Comparison of ENCODE assay signal across 27 cellular contexts in the genomic region with DNA sequence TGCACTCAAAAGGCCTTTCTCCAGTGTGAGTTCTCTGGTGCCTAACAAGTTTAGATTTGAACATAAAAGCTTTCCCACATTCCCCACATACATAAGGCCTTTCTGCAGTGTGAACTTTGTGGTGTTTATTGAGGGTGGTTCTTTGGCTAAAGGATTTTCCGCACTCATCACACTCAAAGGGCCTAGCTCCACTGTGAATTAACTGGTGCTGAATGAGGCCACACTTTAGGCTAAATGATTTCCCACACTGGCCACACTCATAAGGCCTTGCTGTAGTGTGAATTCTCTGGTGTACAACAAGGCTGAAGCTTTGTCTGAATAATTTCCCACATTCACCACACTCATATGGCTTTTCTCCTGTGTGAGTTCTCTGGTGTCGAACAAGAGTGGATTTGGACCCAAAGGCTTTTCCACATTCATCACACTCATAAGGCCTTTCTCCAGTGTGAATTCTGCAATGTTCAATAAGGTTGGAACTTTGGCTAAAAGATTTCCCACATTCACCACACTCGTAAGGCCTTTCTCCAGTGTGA. TPM values are rescaled to one million over a fixed set of nuclear protein-coding genes. Genes with fewer than 3 reads are reported as not detected.
DNase-seq lines count a peak whose midpoint lies in the region; ATAC-seq, FAIRE-seq and TF ChIP-seq lines count a peak whose summit lies in the region.
"Had no signal": no experiment of that assay in that cellular context is flagged by ENCODE, and none has a peak within 500 bp of the region (broad histone marks: within the 10 kb centered on the region; RNA-seq: fewer than 3 reads in every experiment).

No MANE protein-coding gene starts in this region.

- H3K4me3 Mint-ChIP-seq in CD8-positive, alpha-beta T cell: no peak overlapping the region
- H3K4me3 Mint-ChIP-seq in naive thymus-derived CD4-positive, alpha-beta T cell: no peak overlapping the region
- H3K4me3 Mint-ChIP-seq: CD14-positive monocyte, GM23338 had no signal

- H3K36me3 ChIP-seq in CD8-positive, alpha-beta T cell (ENCODE audit: insufficient read depth, low read length): peaks cover 42% of the 10 kb centered on the region
- H3K36me3 ChIP-seq in GM12878 (ENCODE audit: control insufficient read depth in 2 of 2, insufficient read depth in 2 of 2, low read length in 1 of 2): peaks cover 2 to 24% of the 10 kb centered on the region in 2 experiments
- H3K36me3 ChIP-seq in naive thymus-derived CD4-positive, alpha-beta T cell (ENCODE audit: control insufficient read depth in 2 of 3, insufficient read depth in 3 of 3, low read length in 3 of 3): peaks cover 20 to 59% (median 40%) of the 10 kb centered on the region in 3 experiments

- POLR2A ChIA-PET in CD8-positive, alpha-beta T cell (lab: Charles Lee): no interaction called here
- POLR2A ChIA-PET in GM12878 (lab: Charles Lee): no interaction called here
- POLR2A ChIA-PET in naive thymus-derived CD4-positive, alpha-beta T cell (lab: Charles Lee): interaction anchor here (0.6 to 1.3 kb wide), 3 partner anchors 14 to 137 kb away, joined by 3 read pairs; a partner anchor contains a TSS

- no peak for TF ChIP-seq RAD21 in GM12878 (IDR thresholded peaks at IDR 0.05; ENCODE audit: insufficient read depth, low read depth, low read length)

- no peak overlapping the region for H2AFZ ChIP-seq in GM12878 (ENCODE audit: control insufficient read depth, low read depth, low read length)
- H2AFZ ChIP-seq: GM23338 had no signal

- H3K27ac ChIP-seq in CD8-positive, alpha-beta T cell (ENCODE audit: low read depth, low read length): no peak overlapping the region
- H3K27ac ChIP-seq in GM12878 (ENCODE audit: control insufficient read depth, insufficient read depth) (no peak overlapping the region), caudate nucleus (ENCODE audit: low read depth, low read length) (no peak overlapping the region)
- no peak overlapping the region for H3K27ac ChIP-seq in naive thymus-derived CD4-positive, alpha-beta T cell (ENCODE audit: low read depth, low read length)
- H3K27ac ChIP-seq: A549, HL-60, SJSA1 had no signal

- CTCF ChIA-PET in CD8-positive, alpha-beta T cell (lab: Charles Lee): interaction anchor here (0.6 kb wide), 1 partner anchor 166 kb away, joined by 3 read pairs; no protein-coding TSS in a partner anchor
- CTCF ChIA-PET in GM12878 (lab: Yijun Ruan, JAX): no interaction called here
- CTCF ChIA-PET in naive thymus-derived CD4-positive, alpha-beta T cell (lab: Charles Lee): no interaction called here

- no peak for TF ChIP-seq POLR2A in GM12878 (IDR thresholded peaks at IDR 0.05; ENCODE audit: low read depth, low read length)

- H3K4me2 ChIP-seq in GM12878 (ENCODE audit: control insufficient read depth, insufficient read depth): no peak overlapping the region
- H3K4me2 ChIP-seq: A549, GM23338 had no signal

- in situ Hi-C loops in GM12878 (cut with MboI) (no loop called here), G401 (cut with HindIII; ENCODE audit: low sequenced_read_pairs) (no loop called here)

- peaks cover 11% of the 10 kb centered on the region for H3K4me1 Mint-ChIP-seq in CD8-positive, alpha-beta T cell (ENCODE audit: low read depth)
- peaks cover 6 to 16% (median 13%) of the 10 kb centered on the region in 7 donors for H3K4me1 Mint-ChIP-seq in naive thymus-derived CD4-positive, alpha-beta T cell

- TF ChIP-seq CTCF in CD8-positive, alpha-beta T cell (IDR thresholded peaks at IDR 0.05): no peak
- no peak for TF ChIP-seq CTCF in GM12878 (IDR thresholded peaks at IDR 0.05 in 2 of 3, conservative IDR thresholded peaks at IDR 0.05 in 1 of 3; ENCODE audit: control insufficient read depth in 2 of 3, extremely low read depth in 1 of 3, insufficient read depth in 1 of 3, low read depth in 3 of 3, low read length in 3 of 3)

- peaks cover 2% of the 10 kb centered on the region for H3K4me1 ChIP-seq in CD8-positive, alpha-beta T cell (ENCODE audit: insufficient read depth, low read length)
- H3K4me1 ChIP-seq in GM12878 (ENCODE audit: control insufficient read depth, insufficient read depth, low read length): no peaks in the 10 kb centered on the region
- no peaks in the 10 kb centered on the region for H3K4me1 ChIP-seq in naive thymus-derived CD4-positive, alpha-beta T cell (ENCODE audit: control insufficient read depth in 2 of 2, insufficient read depth in 2 of 2, low read length in 2 of 2)
- H3K4me1 ChIP-seq: A549, HAP-1, SJSA1 had no signal

- no peak for DNase-seq in CD8-positive, alpha-beta T cell
- DNase-seq in GM12878 (ENCODE audit: low read depth, low spot score) (no peak), islet precursor cell (peak; percentile 4), HT-29 (ENCODE audit: low spot score) (no peak), caudate nucleus (lab: John Stamatoyannopoulos, UW) (no peak), G401 (ENCODE audit: low spot score) (no peak)
- no peak for DNase-seq in naive thymus-derived CD4-positive, alpha-beta T cell
- DNase-seq: DMS153; DND-41; Kasumi-1; MV-4-11; NCI-H1105 treated with DMSO at 0.1 percent for 48 hours; NCI-H2029; NCI-H446 treated with DMSO at 0.1 percent for 48 hours; NCI-H526; NCI-H82; NK-92 treated with Interleukin-12 subunit alpha and Interleukin-12 subunit beta, amount 100 ng/mL, for 24 hours; PC-3 had no signal

- intact Hi-C loops in CD8-positive, alpha-beta T cell (cut with DNase I, micrococcal nuclease): loop anchor here in 1 of 2 experiments (10.0 kb wide), 1 partner anchor 432 kb away; a partner anchor contains a TSS
- intact Hi-C loops in GM12878 (cut with micrococcal nuclease; ENCODE audit: unreplicated experiment): no loop called here
- intact Hi-C loops in naive thymus-derived CD4-positive, alpha-beta T cell (cut with micrococcal nuclease): loop anchor here (10.0 kb wide), 3 partner anchors 242 to 1258 kb away; a partner anchor contains a TSS

- H3K27me3 ChIP-seq in CD8-positive, alpha-beta T cell (ENCODE audit: insufficient read depth, low read length): no peaks in the 10 kb centered on the region
- H3K27me3 ChIP-seq in GM12878 (replicated peaks in 1 of 2; ENCODE audit: control insufficient read depth in 2 of 2, insufficient read depth in 2 of 2, low read length in 1 of 2): no peaks in the 10 kb centered on the region
- no peaks in the 10 kb centered on the region for H3K27me3 ChIP-seq in naive thymus-derived CD4-positive, alpha-beta T cell (ENCODE audit: control insufficient read depth in 2 of 2, insufficient read depth in 2 of 2, low read length in 2 of 2)
- H3K27me3 ChIP-seq: SJSA1 had no signal

- H3K79me2 ChIP-seq in GM12878 (ENCODE audit: control insufficient read depth, insufficient read depth, low read length): no peaks in the 10 kb centered on the region

- H3K36me3 Mint-ChIP-seq in CD8-positive, alpha-beta T cell: peaks cover 74% of the 10 kb centered on the region
- H3K36me3 Mint-ChIP-seq in naive thymus-derived CD4-positive, alpha-beta T cell: peaks cover 53 to 72% (median 62%) of the 10 kb centered on the region in 5 donors

- no peak for ATAC-seq in CD8-positive, alpha-beta T cell
- ATAC-seq in GM12878 (no peak), GM21737 (IDR thresholded peaks at IDR 0.05; ENCODE audit: unreplicated experiment) (no peak)
- ATAC-seq in naive thymus-derived CD4-positive, alpha-beta T cell: no peak
- ATAC-seq: A549, GM23338, PC-3, Right ventricle myocardium inferior had no signal

- no peaks in the 10 kb centered on the region for H3K27me3 Mint-ChIP-seq in CD8-positive, alpha-beta T cell (ENCODE audit: low read depth)
- no peaks in the 10 kb centered on the region for H3K27me3 Mint-ChIP-seq in naive thymus-derived CD4-positive, alpha-beta T cell

- 76% methylated on average over 3 of the region's 3 CpGs for WGBS in GM12878 (ENCODE audit: insufficient coverage, insufficient replicate concordance, low lambda C conversion rate, missing lambda C conversion rate)

- H3K9ac ChIP-seq in GM12878 (ENCODE audit: control insufficient read depth, insufficient read depth, low read length): no peak overlapping the region

- no peak overlapping the region for H3K27ac Mint-ChIP-seq in CD8-positive, alpha-beta T cell
- H3K27ac Mint-ChIP-seq in naive thymus-derived CD4-positive, alpha-beta T cell: no peak overlapping the region
- H3K27ac Mint-ChIP-seq: CD14-positive monocyte, GM23338 had no signal

- H3K4me3 ChIP-seq in CD8-positive, alpha-beta T cell (ENCODE audit: low read depth, low read length): peak overlapping the region; percentile 7
- H3K4me3 ChIP-seq in GM12878: no peak overlapping the region
- H3K4me3 ChIP-seq in naive thymus-derived CD4-positive, alpha-beta T cell (ENCODE audit: low read length): peak overlapping the region; percentile 10
- H3K4me3 ChIP-seq: A549, GM23338, HAP-1, SJSA1 had no signal

- no TSS peak for BruUV-seq in GM12878 (replicated peaks; lab: Mats Ljungman, UMichigan)

- SMC1A ChIA-PET in GM12878 (lab: Charles Lee; ENCODE audit: uncharacterized antibody, unreplicated experiment): interaction anchor here (0.7 kb wide), 1 partner anchor 790 kb away, joined by 3 read pairs; a partner anchor contains a TSS

- RAD21 ChIA-PET in GM12878 (lab: Charles Lee; ENCODE audit: unreplicated experiment): no interaction called here

- no peaks in the 10 kb centered on the region for H4K20me1 ChIP-seq in GM12878 (ENCODE audit: control insufficient read depth, insufficient read depth)

- no peak for TF ChIP-seq EP300 in GM12878 (IDR thresholded peaks at IDR 0.05; ENCODE audit: borderline replicate concordance in 1 of 2, control insufficient read depth in 1 of 2, low read depth in 2 of 2, low read length in 2 of 2)

- peaks cover 59% of the 10 kb centered on the region for H3K9me3 Mint-ChIP-seq in CD8-positive, alpha-beta T cell
- H3K9me3 Mint-ChIP-seq in naive thymus-derived CD4-positive, alpha-beta T cell: peaks cover 18 to 100% (median 78%) of the 10 kb centered on the region in 11 donors

- FAIRE-seq in GM12878 (lab: Jason Lieb, UNC): no peak
- FAIRE-seq: A549 had no signal

- peaks cover 73% of the 10 kb centered on the region for H3K9me3 ChIP-seq in CD8-positive, alpha-beta T cell (ENCODE audit: low read length)
- peaks cover 67% of the 10 kb centered on the region for H3K9me3 ChIP-seq in GM12878 (replicated peaks; ENCODE audit: control insufficient read depth, insufficient read depth, low read length)
- H3K9me3 ChIP-seq in naive thymus-derived CD4-positive, alpha-beta T cell (ENCODE audit: control insufficient read depth in 2 of 3, low read length in 3 of 3): peaks cover 23 to 94% (median 61%) of the 10 kb centered on the region in 3 experiments

RNA-seq across cellular contexts. Expression of a gene that starts 6.2 kb away (rescaled TPM):
- total RNA-seq in CD8-positive, alpha-beta T cell: 1 to 10 TPM; 7.7 to 8.2 TPM
- 14.0 and 15.4 TPM in 2 replicates for total RNA-seq in GM12878 (2013; cell fraction: nucleolus; rRNA removed)
- total RNA-seq in GM12878 (2014; rRNA removed) (5.2 and 5.4 TPM in 2 replicates), GM12878 (2014; rRNA removed; fragmentation: Illumina TruSeq; extraction: Trizol) (5.1 and 5.3 TPM in 2 replicates), GM12878 (2021) (5.3 TPM in 2 replicates)
- 4.6 TPM for polyA plus RNA-seq in GM12878 (2011; ENCODE audit: low read depth)
- polyA plus RNA-seq in GM12878 (2011; rRNA removed) (3.9 TPM in 2 replicates), GM12878 (2014; fragmentation: Illumina TruSeq; extraction: Trizol) (4.1 and 5.4 TPM in 2 replicates), GM12878 (2014; fragmentation: Nextera tagmentation; extraction: Ambion mirVana) (1 to 10 TPM; 1.2 to 1.6 TPM), GM12878 (2014; rRNA removed) (3.2 and 3.9 TPM in 2 replicates), GM12878 (2016; fragmentation: Nextera tagmentation; extraction: Ambion mirVana) (1 to 10 TPM; 4.4 to 5.1 TPM)
- polyA plus RNA-seq in GM12878 (2011; cell fraction: cytosol; rRNA removed): 3.1 and 3.5 TPM in 2 replicates
- polyA plus RNA-seq in GM12878 (2011; cell fraction: nucleus; rRNA removed): 4.2 and 5.3 TPM in 2 replicates
- polyA plus RNA-seq in GM12878 (2012): 2.8 and 3.4 TPM in 2 replicates
- polyA minus RNA-seq in GM12878 (2011; rRNA and poly(A)+ RNA removed): 8.6 and 12.4 TPM in 2 replicates
- polyA minus RNA-seq in GM12878 (2011; cell fraction: cytosol; rRNA and poly(A)+ RNA removed): 1.7 and 2.8 TPM in 2 replicates
- 10.0 TPM in 2 replicates for polyA minus RNA-seq in GM12878 (2011; cell fraction: nucleus; rRNA and poly(A)+ RNA removed)
- 10 to 100 TPM in 2 of 5 experiments, 1 to 10 TPM in 3; 4.4 to 13.8 (median 5.7) TPM for total RNA-seq in naive thymus-derived CD4-positive, alpha-beta T cell
- 10 to 100 TPM in 1 of 2 donors, 1 to 10 TPM in 1; 4.9 to 10.4 TPM for polyA plus RNA-seq in naive thymus-derived CD4-positive, alpha-beta T cell
- total RNA-seq in HT-29 (2014; rRNA removed; shearing (Covaris generic)): 2.5 and 3.1 TPM in 2 replicates
- total RNA-seq in G401 (2014; rRNA removed; shearing (Covaris generic)): 9.0 and 9.4 TPM in 2 replicates

RNA-seq across cellular contexts. Expression of a gene that starts 11.5 kb away (rescaled TPM):
- 10 to 100 TPM; 10.0 to 12.8 TPM for total RNA-seq in CD8-positive, alpha-beta T cell
- total RNA-seq in GM12878 (2013; cell fraction: nucleolus; rRNA removed): 6.4 and 8.4 TPM in 2 replicates
- 3.5 and 4.6 TPM in 2 replicates for total RNA-seq in GM12878 (2014; rRNA removed)
- 3.9 and 4.7 TPM in 2 replicates for total RNA-seq in GM12878 (2014; rRNA removed; fragmentation: Illumina TruSeq; extraction: Trizol)
- 3.3 and 3.5 TPM in 2 replicates for total RNA-seq in GM12878 (2021)
- polyA plus RNA-seq in GM12878 (2011; ENCODE audit: low read depth): 3.0 TPM
- polyA plus RNA-seq in GM12878 (2011; rRNA removed): 2.4 and 3.1 TPM in 2 replicates
- 1.6 and 2.3 TPM in 2 replicates for polyA plus RNA-seq in GM12878 (2011; cell fraction: cytosol; rRNA removed)
- 2.5 and 3.2 TPM in 2 replicates for polyA plus RNA-seq in GM12878 (2011; cell fraction: nucleus; rRNA removed)
- polyA plus RNA-seq in GM12878 (2012): 2.5 and 2.7 TPM in 2 replicates
- 2.8 and 3.5 TPM in 2 replicates for polyA plus RNA-seq in GM12878 (2014; fragmentation: Illumina TruSeq; extraction: Trizol)
- polyA plus RNA-seq in GM12878 (2014; fragmentation: Nextera tagmentation; extraction: Ambion mirVana): 1 to 10 TPM in 1 of 2 experiments, under 1 TPM in 1; 0.45 to 1.1 TPM
- 2.3 TPM in 2 replicates for polyA plus RNA-seq in GM12878 (2014; rRNA removed)
- 1 to 10 TPM; 2.5 to 3.3 TPM for polyA plus RNA-seq in GM12878 (2016; fragmentation: Nextera tagmentation; extraction: Ambion mirVana)
- 4.0 and 4.2 TPM in 2 replicates for polyA minus RNA-seq in GM12878 (2011; rRNA and poly(A)+ RNA removed)
- polyA minus RNA-seq in GM12878 (2011; cell fraction: cytosol; rRNA and poly(A)+ RNA removed): 0.53 and 2.9 TPM in 2 replicates
- 3.6 and 6.4 TPM in 2 replicates for polyA minus RNA-seq in GM12878 (2011; cell fraction: nucleus; rRNA and poly(A)+ RNA removed)
- 10 to 100 TPM in 2 of 5 experiments, 1 to 10 TPM in 3; 4.8 to 14.1 (median 7.0) TPM for total RNA-seq in naive thymus-derived CD4-positive, alpha-beta T cell
- polyA plus RNA-seq in naive thymus-derived CD4-positive, alpha-beta T cell: 10 to 100 TPM in 1 of 2 donors, 1 to 10 TPM in 1; 8.7 to 13.7 TPM
- total RNA-seq in HT-29 (2014; rRNA removed; shearing (Covaris generic)): 0.23 TPM in 1 of 2 replicates, not detected in the other
- total RNA-seq in G401 (2014; rRNA removed; shearing (Covaris generic)): not detected in 2 replicates
- total RNA-seq: MCF 10A had no signal

RNA-seq across cellular contexts. Expression of a gene that starts 12.8 kb away (rescaled TPM):
- total RNA-seq in CD8-positive, alpha-beta T cell: 10 to 100 TPM; 15.4 to 17.6 TPM
- total RNA-seq in GM12878 (2013; cell fraction: nucleolus; rRNA removed): 40.3 and 48.5 TPM in 2 replicates
- total RNA-seq in GM12878 (2014; rRNA removed) (7.6 and 8.0 TPM in 2 replicates), GM12878 (2014; rRNA removed; fragmentation: Illumina TruSeq; extraction: Trizol) (7.2 and 7.6 TPM in 2 replicates), GM12878 (2021) (7.1 and 9.0 TPM in 2 replicates)
- 3.9 TPM for polyA plus RNA-seq in GM12878 (2011; ENCODE audit: low read depth)
- polyA plus RNA-seq in GM12878 (2011; rRNA removed) (14.0 and 18.5 TPM in 2 replicates), GM12878 (2014; fragmentation: Illumina TruSeq; extraction: Trizol) (7.9 and 10.9 TPM in 2 replicates), GM12878 (2014; fragmentation: Nextera tagmentation; extraction: Ambion mirVana) (1 to 10 TPM; 2.6 to 3.6 TPM), GM12878 (2014; rRNA removed) (7.2 and 8.6 TPM in 2 replicates), GM12878 (2016; fragmentation: Nextera tagmentation; extraction: Ambion mirVana) (1 to 10 TPM; 4.5 to 4.9 TPM)
- 8.9 and 10.4 TPM in 2 replicates for polyA plus RNA-seq in GM12878 (2011; cell fraction: cytosol; rRNA removed)
- polyA plus RNA-seq in GM12878 (2011; cell fraction: nucleus; rRNA removed): 12.5 and 15.2 TPM in 2 replicates
- 6.7 and 8.5 TPM in 2 replicates for polyA plus RNA-seq in GM12878 (2012)
- 17.8 and 17.9 TPM in 2 replicates for polyA minus RNA-seq in GM12878 (2011; rRNA and poly(A)+ RNA removed)
- polyA minus RNA-seq in GM12878 (2011; cell fraction: cytosol; rRNA and poly(A)+ RNA removed): 3.2 and 4.9 TPM in 2 replicates
- 15.0 and 18.8 TPM in 2 replicates for polyA minus RNA-seq in GM12878 (2011; cell fraction: nucleus; rRNA and poly(A)+ RNA removed)
- total RNA-seq in naive thymus-derived CD4-positive, alpha-beta T cell: 10 to 100 TPM; 12.9 to 56.2 (median 23.5) TPM
- 10 to 100 TPM in 1 of 2 donors, 1 to 10 TPM in 1; 8.6 to 17.7 TPM for polyA plus RNA-seq in naive thymus-derived CD4-positive, alpha-beta T cell
- total RNA-seq in HT-29 (2014; rRNA removed; shearing (Covaris generic)): 1.1 and 6.1 TPM in 2 replicates
- total RNA-seq in G401 (2014; rRNA removed; shearing (Covaris generic)): 5.9 and 6.3 TPM in 2 replicates

RNA-seq across cellular contexts. Expression of a gene that starts 27.2 kb away (rescaled TPM):
- 1 to 10 TPM; 3.6 to 4.2 TPM for total RNA-seq in CD8-positive, alpha-beta T cell
- total RNA-seq in GM12878 (2013; cell fraction: nucleolus; rRNA removed): 6.8 and 7.1 TPM in 2 replicates
- total RNA-seq in GM12878 (2014; rRNA removed) (9.3 and 9.9 TPM in 2 replicates), GM12878 (2014; rRNA removed; fragmentation: Illumina TruSeq; extraction: Trizol) (6.0 and 6.7 TPM in 2 replicates), GM12878 (2021) (6.4 and 7.5 TPM in 2 replicates)
- 2.6 TPM for polyA plus RNA-seq in GM12878 (2011; ENCODE audit: low read depth)
- polyA plus RNA-seq in GM12878 (2011; rRNA removed) (3.7 and 3.9 TPM in 2 replicates), GM12878 (2014; fragmentation: Illumina TruSeq; extraction: Trizol) (5.5 and 6.9 TPM in 2 replicates), GM12878 (2014; fragmentation: Nextera tagmentation; extraction: Ambion mirVana) (1 to 10 TPM; 1.9 to 2.1 TPM), GM12878 (2014; rRNA removed) (8.8 and 12.9 TPM in 2 replicates), GM12878 (2016; fragmentation: Nextera tagmentation; extraction: Ambion mirVana) (1 to 10 TPM; 6.5 to 8.3 TPM)
- polyA plus RNA-seq in GM12878 (2011; cell fraction: cytosol; rRNA removed): 3.7 and 4.0 TPM in 2 replicates
- polyA plus RNA-seq in GM12878 (2011; cell fraction: nucleus; rRNA removed): 4.4 and 6.1 TPM in 2 replicates
- polyA plus RNA-seq in GM12878 (2012): 4.6 and 5.9 TPM in 2 replicates
- polyA minus RNA-seq in GM12878 (2011; rRNA and poly(A)+ RNA removed): 4.0 TPM in 2 replicates
- 1.3 and 2.0 TPM in 2 replicates for polyA minus RNA-seq in GM12878 (2011; cell fraction: cytosol; rRNA and poly(A)+ RNA removed)
- polyA minus RNA-seq in GM12878 (2011; cell fraction: nucleus; rRNA and poly(A)+ RNA removed): 8.0 and 11.2 TPM in 2 replicates
- 10 to 100 TPM in 1 of 5 experiments, 1 to 10 TPM in 4; 2.0 to 10.9 (median 6.2) TPM for total RNA-seq in naive thymus-derived CD4-positive, alpha-beta T cell
- 1 to 10 TPM; 7.1 to 9.3 TPM for polyA plus RNA-seq in naive thymus-derived CD4-positive, alpha-beta T cell
- total RNA-seq in HT-29 (2014; rRNA removed; shearing (Covaris generic)): 2.7 and 5.7 TPM in 2 replicates
- total RNA-seq in G401 (2014; rRNA removed; shearing (Covaris generic)): 6.5 and 8.3 TPM in 2 replicates

RNA-seq across cellular contexts. Expression of a gene that starts 41.6 kb away (rescaled TPM):
- 10 to 100 TPM; 35.2 to 36.5 TPM for total RNA-seq in CD8-positive, alpha-beta T cell
- 26.0 and 35.0 TPM in 2 replicates for total RNA-seq in GM12878 (2013; cell fraction: nucleolus; rRNA removed)
- total RNA-seq in GM12878 (2014; rRNA removed): 14.3 and 17.6 TPM in 2 replicates
- total RNA-seq in GM12878 (2014; rRNA removed; fragmentation: Illumina TruSeq; extraction: Trizol): 9.8 and 10.0 TPM in 2 replicates
- total RNA-seq in GM12878 (2021): 10.8 and 13.2 TPM in 2 replicates
- 9.0 TPM for polyA plus RNA-seq in GM12878 (2011; ENCODE audit: low read depth)
- 6.9 and 8.3 TPM in 2 replicates for polyA plus RNA-seq in GM12878 (2011; rRNA removed)
- polyA plus RNA-seq in GM12878 (2011; cell fraction: cytosol; rRNA removed): 6.6 TPM in 2 replicates
- polyA plus RNA-seq in GM12878 (2011; cell fraction: nucleus; rRNA removed): 6.5 and 6.8 TPM in 2 replicates
- polyA plus RNA-seq in GM12878 (2012): 8.3 and 9.2 TPM in 2 replicates
- 7.9 and 9.5 TPM in 2 replicates for polyA plus RNA-seq in GM12878 (2014; fragmentation: Illumina TruSeq; extraction: Trizol)
- polyA plus RNA-seq in GM12878 (2014; fragmentation: Nextera tagmentation; extraction: Ambion mirVana): 1 to 10 TPM; 1.6 to 2.6 TPM
- 10.6 and 12.2 TPM in 2 replicates for polyA plus RNA-seq in GM12878 (2014; rRNA removed)
- polyA plus RNA-seq in GM12878 (2016; fragmentation: Nextera tagmentation; extraction: Ambion mirVana): 10 to 100 TPM in 1 of 2 experiments, 1 to 10 TPM in 1; 9.7 to 10.5 TPM
- polyA minus RNA-seq in GM12878 (2011; rRNA and poly(A)+ RNA removed): 7.1 and 10.2 TPM in 2 replicates
- polyA minus RNA-seq in GM12878 (2011; cell fraction: cytosol; rRNA and poly(A)+ RNA removed): 2.1 and 2.8 TPM in 2 replicates
- 7.7 and 9.7 TPM in 2 replicates for polyA minus RNA-seq in GM12878 (2011; cell fraction: nucleus; rRNA and poly(A)+ RNA removed)
- total RNA-seq in naive thymus-derived CD4-positive, alpha-beta T cell: 10 to 100 TPM; 14.6 to 33.9 (median 25.7) TPM
- polyA plus RNA-seq in naive thymus-derived CD4-positive, alpha-beta T cell: 10 to 100 TPM in 1 of 2 donors, 1 to 10 TPM in 1; 8.0 to 16.7 TPM
- total RNA-seq in HT-29 (2014; rRNA removed; shearing (Covaris generic)): not detected in 2 replicates
- 6.2 and 19.6 TPM in 2 replicates for total RNA-seq in G401 (2014; rRNA removed; shearing (Covaris generic))
